ENCODE assay signal across 8 cellular contexts in genomic region chr20:43955244-43956191, GRCh38. TPM values are rescaled to one million over a fixed set of nuclear protein-coding genes. Genes with fewer than 3 reads are reported as not detected.
A peak's percentile ranks its signal among the peaks of the same experiment; 100 is the strongest.
DNase-seq lines count a peak whose midpoint lies in the region; ATAC-seq, FAIRE-seq and TF ChIP-seq lines count a peak whose summit lies in the region.

No MANE protein-coding gene starts in this region.

- WGBS in IMR-90 (ENCODE audit: extremely low coverage in 2 of 2, insufficient read length in 1 of 2), 2 experiments = 29% methylated on average over 3 of the region's 12 CpGs; no CpG with 5 or more reads in 1 of the 2 experiments
- WGBS in H1 (ENCODE audit: extremely low coverage in 1 of 2, insufficient coverage in 1 of 2, insufficient read length in 1 of 2, insufficient replicate concordance in 2 of 2, low coverage in 1 of 2, low lambda C conversion rate in 2 of 2, missing lambda C conversion rate in 1 of 2), 2 experiments = 89% methylated on average over 12 of the region's 12 CpGs; no CpG with 5 or more reads in 1 of the 2 experiments
- 52% methylated on average over 12 of the region's 12 CpGs for WGBS in smooth muscle cell (ENCODE audit: low lambda C conversion rate)

- dilution Hi-C loops in IMR-90 (cut with HindIII; ENCODE audit: low sequenced_read_pairs, unreplicated experiment) = no loop called here

- H2AK9ac ChIP-seq in IMR-90 (replicated peaks; ENCODE audit: low read depth, low read length, poor library complexity) = peak overlapping the region; percentile 86

- POLR2A ChIA-PET in IMR-90 (lab: Charles Lee; ENCODE audit: unreplicated experiment) (interaction anchor here (1.1 kb wide), 1 partner anchor 23 kb away, joined by 3 read pairs; no protein-coding TSS in a partner anchor), H1 (lab: Charles Lee; ENCODE audit: partially characterized antibody) (interaction anchor here (0.9 to 1.1 kb wide), 2 partner anchors 8 to 35 kb away, joined by 3 read pairs; no protein-coding TSS in a partner anchor)

- 0 out of 2 replicates have a peak overlapping the region, but pooled peaks have one; percentile 27 for H2BK12ac ChIP-seq in H1 (ENCODE audit: low read depth, low read length)

- peaks cover 2% of the 10 kb centered on the region for H3K9me3 Mint-ChIP-seq in glutamatergic neuron (ENCODE audit: unreplicated experiment)

- H3K4ac ChIP-seq in IMR-90 (ENCODE audit: low read depth, low read length) (peak overlapping the region; percentile 98), H1 (replicated peaks; ENCODE audit: insufficient read length, low read depth, low read length) (no peak overlapping the region)

- TF ChIP-seq CTCF in IMR-90 (conservative IDR thresholded peaks at IDR 0.05; ENCODE audit: low read depth, low read length) (no peak), H1 (IDR thresholded peaks at IDR 0.05; ENCODE audit: control extremely low read depth in 1 of 3, insufficient read depth in 1 of 3, low read depth in 1 of 3, low read length in 3 of 3) (no peak), smooth muscle cell (IDR thresholded peaks at IDR 0.05; ENCODE audit: borderline replicate concordance, insufficient read depth, poor library complexity, severe bottlenecking) (no peak), WERI-Rb-1 (IDR thresholded peaks at IDR 0.05; ENCODE audit: low read depth, low read length) (no peak), glutamatergic neuron (IDR thresholded peaks at IDR 0.05; ENCODE audit: partially characterized antibody, unreplicated experiment) (no peak)

- H2AK5ac ChIP-seq in IMR-90 (ENCODE audit: low read depth, low read length) (peak overlapping the region; percentile 97), H1 (ENCODE audit: low read depth, low read length) (no peak overlapping the region)

- no peaks in the 10 kb centered on the region; the same call in 1 of the 2 replicates for H3K23me2 ChIP-seq in H1 (ENCODE audit: low read depth, low read length)

- H4K20me1 ChIP-seq in IMR-90 (ENCODE audit: insufficient read depth, low read length) (peaks cover 7% of the 10 kb centered on the region; the same call in 1 of the 2 replicates), H1 (replicated peaks in 1 of 2; ENCODE audit: control insufficient read depth in 1 of 2, insufficient read depth in 2 of 2, low read length in 2 of 2) (no peaks in the 10 kb centered on the region), smooth muscle cell (ENCODE audit: low read depth) (no peaks in the 10 kb centered on the region)

- peak overlapping the region; percentile 26 for H3K4me2 ChIP-seq in IMR-90 (ENCODE audit: low read depth, low read length)
- H3K4me2 ChIP-seq in H1 (ENCODE audit: insufficient read depth in 1 of 2, low read depth in 2 of 2, low read length in 2 of 2) = no peak overlapping the region
- H3K4me2 ChIP-seq in smooth muscle cell = peak overlapping the region; percentile 36

- H4K5ac ChIP-seq in IMR-90 (ENCODE audit: low read depth, low read length) (peak overlapping the region; percentile 33), H1 (ENCODE audit: insufficient read length, low read depth, low read length) (no peak overlapping the region)

- H3K9me3 ChIP-seq in IMR-90 (ENCODE audit: control insufficient read depth, insufficient read depth, low read length) (no peaks in the 10 kb centered on the region), H1 (ENCODE audit: insufficient read depth in 2 of 2, low read depth in 1 of 2, low read length in 1 of 2) (no peaks in the 10 kb centered on the region), smooth muscle cell (replicated peaks; ENCODE audit: low read depth) (no peaks in the 10 kb centered on the region), WERI-Rb-1 (ENCODE audit: severe bottlenecking) (no peaks in the 10 kb centered on the region)

- H3K36me3 Mint-ChIP-seq in glutamatergic neuron (ENCODE audit: unreplicated experiment) = no peaks in the 10 kb centered on the region

- CTCF ChIA-PET in IMR-90 (lab: Yijun Ruan, JAX) (interaction anchor here (0.6 to 1.7 kb wide), 3 partner anchors 13 to 125 kb away, joined by 3 to 6 read pairs (median 4); no protein-coding TSS in a partner anchor), H1 (lab: Charles Lee; ENCODE audit: partially characterized antibody) (interaction anchor here (0.8 to 2.3 kb wide), 7 partner anchors 8 to 206 kb away, joined by 3 to 6 read pairs (median 4); no protein-coding TSS in a partner anchor)

- H3K79me1 ChIP-seq in IMR-90 (ENCODE audit: low read depth in 1 of 2, low read length in 2 of 2) (peaks cover 61 to 92% of the 10 kb centered on the region in 2 experiments), H1 (ENCODE audit: low read depth, low read length) (no peaks in the 10 kb centered on the region; the same call in 1 of the 2 replicates)

- peaks cover 3% of the 10 kb centered on the region for H3F3A ChIP-seq in smooth muscle cell (ENCODE audit: low read depth)

- peak; percentile 73 for ATAC-seq in GM21723 (IDR thresholded peaks at IDR 0.05; ENCODE audit: unreplicated experiment)
- ATAC-seq in IMR-90 (ENCODE audit: low read depth) = peak; percentile 80

- H4K8ac ChIP-seq in IMR-90 (ENCODE audit: low read depth in 2 of 2, low read length in 2 of 2) (peak overlapping the region; percentile 80 to 82), H1 (ENCODE audit: extremely low read depth, insufficient read depth, low read length) (peak overlapping the region; percentile 25; the same call in 1 of the 2 replicates)

- H3K27ac ChIP-seq in IMR-90 (ENCODE audit: insufficient read depth, low read length) (peak overlapping the region; percentile 78), H1 (ENCODE audit: low read depth, low read length) (no peak overlapping the region), smooth muscle cell (ENCODE audit: low read depth) (peak overlapping the region; percentile 52), WERI-Rb-1 (no peak overlapping the region)

- H3K36me3 ChIP-seq in IMR-90 (ENCODE audit: control insufficient read depth, insufficient read depth, low read length) (no peaks in the 10 kb centered on the region), H1 (ENCODE audit: control insufficient read depth in 2 of 4, insufficient read depth in 4 of 4, low read length in 3 of 4) (no peaks in the 10 kb centered on the region), smooth muscle cell (ENCODE audit: low read depth) (no peaks in the 10 kb centered on the region), WERI-Rb-1 (no peaks in the 10 kb centered on the region)

- no TSS peak for BruUV-seq in IMR-90 (replicated peaks; lab: Mats Ljungman, UMichigan)

- peaks cover 64% of the 10 kb centered on the region for H3K9me1 ChIP-seq in IMR-90 (ENCODE audit: insufficient read depth, low read length)

- in situ Hi-C loops in IMR-90 (cut with MboI; ENCODE audit: low sequenced_read_pairs) = no loop called here

- H3K14ac ChIP-seq in IMR-90 (replicated peaks; ENCODE audit: low read depth, low read length) (peak overlapping the region; percentile 97), H1 (ENCODE audit: insufficient read length) (no peak overlapping the region)

- no peak overlapping the region for H3K27ac Mint-ChIP-seq in glutamatergic neuron (ENCODE audit: unreplicated experiment)

- H3K27me3 Mint-ChIP-seq in glutamatergic neuron (ENCODE audit: unreplicated experiment) = peaks cover 6% of the 10 kb centered on the region

- H4K91ac ChIP-seq in IMR-90 (ENCODE audit: insufficient read depth, low read depth, low read length) = peak overlapping the region; percentile 89
- no peak overlapping the region for H4K91ac ChIP-seq in H1 (replicated peaks; ENCODE audit: insufficient read length, low read length)

- H2BK120ac ChIP-seq in IMR-90 (ENCODE audit: low read depth, low read length) = peak overlapping the region; percentile 96
- no peak overlapping the region for H2BK120ac ChIP-seq in H1 (replicated peaks; ENCODE audit: low read depth, low read length)

- no peaks in the 10 kb centered on the region for H3K27me3 ChIP-seq in IMR-90 (ENCODE audit: control insufficient read depth, insufficient read depth, low read length)
- H3K27me3 ChIP-seq in H1 (replicated peaks in 1 of 4; ENCODE audit: control insufficient read depth in 3 of 4, extremely low read depth in 1 of 4, insufficient read depth in 3 of 4, low read length in 3 of 4) = no peaks in the 10 kb centered on the region
- H3K27me3 ChIP-seq in smooth muscle cell (ENCODE audit: low read depth) = no peaks in the 10 kb centered on the region
- peaks cover 80% of the 10 kb centered on the region for H3K27me3 ChIP-seq in WERI-Rb-1 (ENCODE audit: insufficient read depth, low read depth, severe bottlenecking)

- H3K4me1 ChIP-seq in IMR-90 (ENCODE audit: control insufficient read depth, insufficient read depth, low read length) = peaks cover 39% of the 10 kb centered on the region
- peaks cover 0 to 4% (median 2%) of the 10 kb centered on the region in 4 experiments; a peak in 3 of 7 replicates for H3K4me1 ChIP-seq in H1 (replicated peaks in 1 of 4; ENCODE audit: control insufficient read depth in 3 of 4, insufficient read depth in 4 of 4, low read length in 3 of 4)
- no peaks in the 10 kb centered on the region for H3K4me1 ChIP-seq in smooth muscle cell (ENCODE audit: low read depth)

- no peaks in the 10 kb centered on the region for H3K79me2 ChIP-seq in H1 (ENCODE audit: control insufficient read depth in 1 of 2, insufficient read depth in 2 of 2, low read length in 2 of 2)
- no peaks in the 10 kb centered on the region for H3K79me2 ChIP-seq in smooth muscle cell (ENCODE audit: low read depth)

- H2BK5ac ChIP-seq in IMR-90 (ENCODE audit: low read depth, low read length, poor library complexity, severe bottlenecking) (peak overlapping the region; percentile 65), H1 (ENCODE audit: low read depth, low read length) (no peak overlapping the region)

- no peak for FAIRE-seq in H1 (lab: Jason Lieb, UNC)

- no peak overlapping the region for H3K4me3 ChIP-seq in IMR-90 (ENCODE audit: insufficient read depth, low read depth, low read length)
- no peak overlapping the region for H3K4me3 ChIP-seq in H1 (ENCODE audit: extremely low read depth in 1 of 4, insufficient read depth in 2 of 4, low read depth in 3 of 4, low read length in 4 of 4)
- H3K4me3 ChIP-seq in smooth muscle cell = no peak overlapping the region
- H3K4me3 ChIP-seq in WERI-Rb-1 (ENCODE audit: low read depth, low read length) = no peak overlapping the region

- TF ChIP-seq POLR2A in IMR-90 (IDR thresholded peaks at IDR 0.05; ENCODE audit: low read depth, low read length) (no peak), H1 (IDR thresholded peaks at IDR 0.05; ENCODE audit: control extremely low read depth in 1 of 2, low read depth in 2 of 2, low read length in 2 of 2) (no peak)

- H3K4me3 Mint-ChIP-seq in glutamatergic neuron (ENCODE audit: unreplicated experiment) = no peak overlapping the region

- H2BK20ac ChIP-seq in IMR-90 (ENCODE audit: low read depth, low read length) (peak overlapping the region; percentile 97), H1 (ENCODE audit: low read length) (no peak overlapping the region)

- intact Hi-C loops in IMR-90 (cut with micrococcal nuclease) = no loop called here

- H2AFZ ChIP-seq in IMR-90 (replicated peaks; ENCODE audit: low read length, poor library complexity) = peak overlapping the region; percentile 71
- no peak overlapping the region for H2AFZ ChIP-seq in H1 (ENCODE audit: low read length)
- no peak overlapping the region for H2AFZ ChIP-seq in smooth muscle cell (ENCODE audit: low read depth)

- no peaks in the 10 kb centered on the region for H3K4me1 Mint-ChIP-seq in glutamatergic neuron (ENCODE audit: low read depth, unreplicated experiment)

- H3K9ac ChIP-seq in IMR-90 (ENCODE audit: low read depth, low read length) (no peak overlapping the region), H1 (replicated peaks in 1 of 4; ENCODE audit: extremely low read depth in 1 of 4, low read depth in 3 of 4, low read length in 3 of 4) (no peak overlapping the region; a peak in 1 of 7 replicates), smooth muscle cell (ENCODE audit: low read depth) (no peak overlapping the region)

- peak overlapping the region; percentile 30 for H3K18ac ChIP-seq in IMR-90 (ENCODE audit: low read depth, low read length)
- peak overlapping the region; percentile 32; the same call in 1 of the 2 replicates for H3K18ac ChIP-seq in H1 (ENCODE audit: extremely low read depth, low read length)

- H3K23ac ChIP-seq in IMR-90 (ENCODE audit: low read depth, low read length) (peak overlapping the region; percentile 66), H1 (ENCODE audit: insufficient read length) (no peak overlapping the region)

- DNase-seq in GM03348 (ENCODE audit: low spot score) (peak; percentile 91), IMR-90 (peak; percentile 92), H1 (ENCODE audit: low read depth in 1 of 2, low spot score in 2 of 2) (no peak), smooth muscle cell (lab: John Stamatoyannopoulos, UW; ENCODE audit: unreplicated experiment) (no peak), WERI-Rb-1 (no peak), glutamatergic neuron (no peak)
- DNase-seq in activated CD4-positive, alpha-beta T cell treated with anti-CD3 and anti-CD28 coated beads for 1 hour = peak; percentile 20

- TF ChIP-seq RAD21 in IMR-90 (IDR thresholded peaks at IDR 0.05; ENCODE audit: low read length) (no peak; the same call in 1 of the 2 replicates), H1 (IDR thresholded peaks at IDR 0.05 in 1 of 2, conservative IDR thresholded peaks at IDR 0.05 in 1 of 2; ENCODE audit: low read depth in 2 of 2, low read length in 2 of 2) (no peak)

- H2BK15ac ChIP-seq in IMR-90 (ENCODE audit: low read depth, low read length) (peak overlapping the region; percentile 88; the same call in 2 of the 3 replicates), H1 (ENCODE audit: low read length) (no peak overlapping the region)

- H3K56ac ChIP-seq in IMR-90 (ENCODE audit: extremely low read depth, insufficient read depth, low read length) (peak overlapping the region; percentile 60), H1 (replicated peaks; ENCODE audit: insufficient read length, low read depth, low read length) (no peak overlapping the region)

- no peak for TF ChIP-seq EP300 in H1 (IDR thresholded peaks at IDR 0.05; ENCODE audit: borderline replicate concordance in 1 of 2, low read depth in 2 of 2, low read length in 2 of 2)

RNA-seq across cellular contexts. Expression of gene TOX2, which starts 40.9 kb away (rescaled TPM):
- 1.1 and 1.3 TPM in 2 replicates for total RNA-seq in IMR-90 (2012; rRNA removed)
- 17.2 and 17.5 TPM in 2 replicates for polyA plus RNA-seq in IMR-90 (2012; rRNA removed)
- 14.6 and 25.9 TPM in 2 replicates for polyA plus RNA-seq in IMR-90 (2012; cell fraction: cytosol; rRNA removed)
- polyA plus RNA-seq in IMR-90 (2012; cell fraction: nucleus; rRNA removed; ENCODE audit: low replicate concordance) = 17.1 and 23.2 TPM in 2 replicates
- total RNA-seq in H1 (2021; fragmentation: NEBNext Ultra II Directional; extraction: Animal tissue kit (Norgen Biotek cat#: 25700)) = 3.4 TPM in 2 replicates
- 1.8 and 2.5 TPM in 2 replicates for polyA plus RNA-seq in H1 (2011; rRNA removed)
- 0.83 TPM for polyA plus RNA-seq in H1 (2011; cell fraction: cytosol; rRNA removed)
- polyA plus RNA-seq in H1 (2011; cell fraction: nucleus; rRNA removed) = 1.8 TPM
- 1.6 to 3.7 TPM (median 3.2 TPM) in 4 replicates for polyA plus RNA-seq in H1 (2012, experiment 1 of 2)
- 3.3 TPM for polyA plus RNA-seq in H1 (2012, experiment 2 of 2)
- polyA plus RNA-seq in H1 (2013, experiment 1 of 2) = 4.8 TPM
- 5.4 TPM for polyA plus RNA-seq in H1 (2013, experiment 2 of 2)
- 0.44 and 0.46 TPM in 2 replicates for polyA minus RNA-seq in H1 (2011; rRNA and poly(A)+ RNA removed)
- 1.7 TPM for polyA minus RNA-seq in H1 (2011; cell fraction: cytosol; rRNA and poly(A)+ RNA removed)
- polyA minus RNA-seq in H1 (2011; cell fraction: nucleus; rRNA and poly(A)+ RNA removed) = 1.5 TPM
- total RNA-seq in smooth muscle cell = 0.49 and 1.1 TPM in 2 replicates
- 3.8 and 4.3 TPM in 2 replicates for polyA plus RNA-seq in smooth muscle cell
- 11.0 TPM for total RNA-seq in glutamatergic neuron (ENCODE audit: unreplicated experiment)

Comparison
In these comparisons a context has a peak if more than half of its experiments do, and no peak if none do; other contexts are left out.
1. DNase-seq: peak in GM03348 (single experiment), IMR-90 (single experiment) and activated CD4-positive, alpha-beta T cell treated with anti-CD3 and anti-CD28 coated beads for 1 hour (single experiment); none in H1 (0 of 2), smooth muscle cell (single experiment), WERI-Rb-1 (single experiment) and glutamatergic neuron (single experiment).
2. H3K27ac ChIP-seq: peak in IMR-90 (single experiment) and smooth muscle cell (single experiment); none in H1 (single experiment) and WERI-Rb-1 (single experiment).
3. H3K4me2 ChIP-seq: peak in IMR-90 (single experiment) and smooth muscle cell (single experiment); none in H1 (0 of 2).